Comparison of ENCODE assay signal across 8 cellular contexts in genomic region chr16:4846503-4846900, GRCh38. TPM values are rescaled to one million over a fixed set of nuclear protein-coding genes. Genes with fewer than 3 reads are reported as not detected.
DNase-seq lines count a peak whose midpoint lies in the region; ATAC-seq and TF ChIP-seq lines count a peak whose summit lies in the region.

No MANE protein-coding gene starts in this region.

- H3K36me3 ChIP-seq in A673 (ENCODE audit: insufficient read depth, low read length, poor library complexity, severe bottlenecking) (peaks cover 36% of the 10 kb centered on the region), SJCRH30 (peaks cover 30% of the 10 kb centered on the region), kidney epithelial cell (ENCODE audit: control insufficient read depth, insufficient read depth, low read length) (peaks cover 2% of the 10 kb centered on the region)

- intact Hi-C loops in A673 (cut with micrococcal nuclease; ENCODE audit: unreplicated experiment), result loop anchor here (10.0 kb wide), 1 partner anchor 248 kb away; the partner anchor contains the start of gene EEF2KMT

- CTCF ChIA-PET in A673 (lab: Charles Lee), result no interaction called here

- ATAC-seq in HG03045 (IDR thresholded peaks at IDR 0.05; ENCODE audit: unreplicated experiment), result peak; percentile 17

- H3K9me3 ChIP-seq in A673 (ENCODE audit: low read depth, low read length, poor library complexity, severe bottlenecking) (no peaks in the 10 kb centered on the region), SJCRH30 (replicated peaks) (no peaks in the 10 kb centered on the region)

- H3K27ac ChIP-seq in A673 (ENCODE audit: low read depth, low read length, poor library complexity, severe bottlenecking), result peak overlapping the region; percentile 97
- peak overlapping the region; percentile 77 for H3K27ac ChIP-seq in SJCRH30
- H3K27ac ChIP-seq in caudate nucleus (ENCODE audit: low read depth, low read length), result peak overlapping the region; percentile 28

- no TSS peak for BruUV-seq in A673 (replicated peaks; lab: Mats Ljungman, UMichigan)

- in situ Hi-C loops in GM13977 (cut with MboI; ENCODE audit: low pct_unique_long_range_greater_than_20kb, low sequenced_read_pairs, unreplicated experiment), result no loop called here

- DNase-seq in A673 (ENCODE audit: low spot score), result peak; percentile 25
- DNase-seq in GM13977 (ENCODE audit: low spot score), result peak; percentile 66
- peak; percentile 29 to 38 for DNase-seq in SJCRH30
- peak in 34 of 61 donors; percentile 6 to 58 (median 34) for DNase-seq in caudate nucleus (lab: John Stamatoyannopoulos, UW)
- DNase-seq in kidney epithelial cell (ENCODE audit: low read depth), result no peak
- DNase-seq in stimulated activated CD4-positive, alpha-beta T cell treated with anti-CD3 and anti-CD28 coated beads, Interleukin-12 subunit alpha, Interleukin-12 subunit beta, amount 100 ng/mL, for 4 hours, result peak; percentile 5
- DNase-seq in NCI-H446 treated with DMSO at 0.1 percent for 48 hours (lab: John Stamatoyannopoulos, UW), result no peak

- H3K4me1 ChIP-seq in A673 (ENCODE audit: insufficient read depth, low read length, poor library complexity, severe bottlenecking), result peaks cover 8% of the 10 kb centered on the region
- peaks cover 14% of the 10 kb centered on the region for H3K4me1 ChIP-seq in SJCRH30

- H3K4me3 ChIP-seq in A673 (ENCODE audit: low read depth, low read length, poor library complexity, severe bottlenecking) (peak overlapping the region; percentile 99), SJCRH30 (peak overlapping the region; percentile 99), kidney epithelial cell (ENCODE audit: low read depth, low read length) (peak overlapping the region; percentile 90)

- no peak for TF ChIP-seq CTCF in A673 (conservative IDR thresholded peaks at IDR 0.05; ENCODE audit: low read depth, low read length)
- no peak for TF ChIP-seq CTCF in GM13977 (IDR thresholded peaks at IDR 0.05; ENCODE audit: extremely low read depth, insufficient read depth, missing control alignments)
- no peak for TF ChIP-seq CTCF in kidney epithelial cell (IDR thresholded peaks at IDR 0.05; ENCODE audit: insufficient read depth, low read length, poor library complexity, severe bottlenecking)

- no peaks in the 10 kb centered on the region for H3K27me3 ChIP-seq in A673 (replicated peaks; ENCODE audit: insufficient read depth, low read depth, low read length, poor library complexity)
- H3K27me3 ChIP-seq in SJCRH30, result no peaks in the 10 kb centered on the region
- no peaks in the 10 kb centered on the region for H3K27me3 ChIP-seq in kidney epithelial cell (ENCODE audit: control insufficient read depth, insufficient read depth, low read length)

- POLR2A ChIA-PET in A673 (lab: Charles Lee; ENCODE audit: low non-redundant PET), result no interaction called here

RNA-seq across cellular contexts. Expression of gene GLYR1, which starts 0.6 kb away (rescaled TPM):
- 121 and 128 TPM in 2 replicates for total RNA-seq in A673 (2021)
- 40.3 and 45.3 TPM in 2 replicates for total RNA-seq in SJCRH30 (2014; rRNA removed; shearing (Covaris generic))
- total RNA-seq in kidney epithelial cell, result 42.7 and 57.5 TPM in 2 replicates

RNA-seq across cellular contexts. Expression of gene UBN1, which starts 0.8 kb away (rescaled TPM):
- total RNA-seq in A673 (2021) (45.6 and 51.0 TPM in 2 replicates), kidney epithelial cell (33.3 and 40.8 TPM in 2 replicates)
- total RNA-seq in SJCRH30 (2014; rRNA removed; shearing (Covaris generic)), result 27.6 and 28.1 TPM in 2 replicates

RNA-seq across cellular contexts. Expression of gene ROGDI, which starts 44.1 kb away (rescaled TPM):
- total RNA-seq in A673 (2021), result 2.9 and 3.3 TPM in 2 replicates
- total RNA-seq in SJCRH30 (2014; rRNA removed; shearing (Covaris generic)), result 15.1 and 20.5 TPM in 2 replicates
- total RNA-seq in kidney epithelial cell, result 24.3 and 25.9 TPM in 2 replicates

RNA-seq across cellular contexts. Expression of gene SMIM22, which starts 51.3 kb away (rescaled TPM):
- total RNA-seq in A673 (2021) (not detected in 2 replicates), kidney epithelial cell (37.0 TPM in 1 of 2 replicates, not detected in the other)
- not detected in 2 replicates for total RNA-seq in SJCRH30 (2014; rRNA removed; shearing (Covaris generic))

RNA-seq across cellular contexts. Expression of gene SEPTIN12, which starts 58.4 kb away (rescaled TPM):
- not detected in 2 replicates for total RNA-seq in A673 (2021)
- not detected in 2 replicates for total RNA-seq in SJCRH30 (2014; rRNA removed; shearing (Covaris generic))
- not detected in 2 replicates for total RNA-seq in kidney epithelial cell

Comparison
In these comparisons a context has a peak if more than half of its experiments do, and no peak if none do; other contexts are left out.
1. DNase-seq: peak in A673 (single experiment), GM13977 (single experiment), SJCRH30 (2 of 2), caudate nucleus (34 of 61) and stimulated activated CD4-positive, alpha-beta T cell treated with anti-CD3 and anti-CD28 coated beads, Interleukin-12 subunit alpha, Interleukin-12 subunit beta, amount 100 ng/mL, for 4 hours (single experiment); none in kidney epithelial cell (single experiment) and NCI-H446 treated with DMSO at 0.1 percent for 48 hours (single experiment).
2. H3K27ac ChIP-seq: peak in every context shown above with its lines; median percentile 97 in A673; 77 in SJCRH30; 28 in caudate nucleus.
3. Peak in every context shown above with its lines, with median percentiles within 50 percentile points of each other: H3K4me3 ChIP-seq.